Comparison of ENCODE assay signal across 12 cellular contexts in the genomic region with DNA sequence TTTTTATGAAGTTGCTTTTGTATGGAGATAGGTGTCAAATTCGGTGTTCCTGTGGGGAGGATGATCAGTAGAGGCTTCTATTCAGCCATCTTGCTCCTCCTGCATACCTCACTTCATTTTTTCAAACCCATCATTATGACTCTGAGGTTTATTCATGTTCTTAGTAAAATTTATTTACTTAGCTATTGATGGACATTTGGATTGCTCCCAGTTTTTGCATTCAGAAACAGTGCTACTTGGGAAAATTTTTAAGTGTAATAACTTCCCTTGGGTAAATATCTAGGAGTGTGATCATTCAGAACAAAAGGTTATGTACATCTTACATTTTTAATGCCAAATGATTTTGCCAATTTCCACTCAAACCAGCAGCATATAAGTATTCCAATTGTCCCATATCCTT.
DNase-seq lines count a peak whose midpoint lies in the region; ATAC-seq, FAIRE-seq and TF ChIP-seq lines count a peak whose summit lies in the region.
"Had no signal": no experiment of that assay in that cellular context is flagged by ENCODE, and none has a peak within 500 bp of the region (broad histone marks: within the 10 kb centered on the region; RNA-seq: fewer than 3 reads in every experiment).

No MANE protein-coding gene starts in this region.

- no peak for ATAC-seq in Right ventricle myocardium superior (ENCODE audit: poor library complexity)

- H3K27ac Mint-ChIP-seq in brain (peak overlapping the region in 3 of 5 experiments; percentile 68 to 85 (median 75)), type B pancreatic cell (peak overlapping the region; percentile 82)

- H3K4me1 Mint-ChIP-seq in brain (peaks cover 14% of the 10 kb centered on the region), type B pancreatic cell (ENCODE audit: unreplicated experiment) (peaks cover 7% of the 10 kb centered on the region)

- TF ChIP-seq CTCF in brain (conservative IDR thresholded peaks at IDR 0.05) (no peak), type B pancreatic cell (conservative IDR thresholded peaks at IDR 0.05) (no peak)

- H3K4me1 ChIP-seq in HUES64 (ENCODE audit: insufficient read depth, low read length) = peaks cover 22% of the 10 kb centered on the region
- H3K4me1 ChIP-seq in iPS-20b (ENCODE audit: insufficient read depth, low read length) = peaks cover 16% of the 10 kb centered on the region; the same call in 1 of the 2 replicates

- DNase-seq in type B pancreatic cell (ENCODE audit: extremely low spot score, unreplicated experiment) (no peak), RCC 7860 (ENCODE audit: low spot score) (no peak), Right ventricle myocardium superior (no peak), Ammon's horn (ENCODE audit: low spot score) (no peak)
- DNase-seq: CD8-positive, alpha-beta memory T cell; NCI-H1105 treated with DMSO at 0.1 percent for 48 hours; NCI-H187; NCI-H748 treated with DMSO at 0.1 percent for 48 hours had no signal

- H3K9me3 Mint-ChIP-seq in brain = peaks cover 0 to 5% (median 2%) of the 10 kb centered on the region in 5 experiments
- peaks cover 4% of the 10 kb centered on the region for H3K9me3 Mint-ChIP-seq in type B pancreatic cell
- H3K9me3 Mint-ChIP-seq: CD8-positive, alpha-beta memory T cell had no signal

- intact Hi-C loops in Right ventricle myocardium superior (cut with DNase I) = no loop called here

- H3K27me3 ChIP-seq in HUES64 (ENCODE audit: insufficient read depth, low read length) (no peaks in the 10 kb centered on the region), iPS-20b (ENCODE audit: insufficient read depth, low read length) (no peaks in the 10 kb centered on the region)

- peak overlapping the region; percentile 33 for H3K27ac ChIP-seq in HUES64 (ENCODE audit: low read depth, low read length)
- H3K27ac ChIP-seq in iPS-20b (ENCODE audit: low read length) = peak overlapping the region; percentile 60
- H3K27ac ChIP-seq: HL-60 had no signal

- H3K9me3 ChIP-seq in HUES64 (ENCODE audit: insufficient read depth, low read depth, low read length) = no peaks in the 10 kb centered on the region
- no peaks in the 10 kb centered on the region for H3K9me3 ChIP-seq in iPS-20b (ENCODE audit: insufficient read depth, low read depth, low read length)

- H3K9ac ChIP-seq in HUES64 (ENCODE audit: low read depth, low read length) = peak overlapping the region; percentile 43
- peak overlapping the region; percentile 23; the same call in 1 of the 2 replicates for H3K9ac ChIP-seq in iPS-20b (ENCODE audit: low read depth, low read length)

- H3K4me3 Mint-ChIP-seq in brain = no peak overlapping the region
- peak overlapping the region; percentile 50 for H3K4me3 Mint-ChIP-seq in type B pancreatic cell

- no peaks in the 10 kb centered on the region for H3K27me3 Mint-ChIP-seq in brain
- no peaks in the 10 kb centered on the region for H3K27me3 Mint-ChIP-seq in type B pancreatic cell
- H3K27me3 Mint-ChIP-seq: CD8-positive, alpha-beta memory T cell had no signal

- no peak for FAIRE-seq in RCC 7860 (lab: Jason Lieb, UNC)

- H3K4me3 ChIP-seq in HUES64 (ENCODE audit: low read length) = no peak overlapping the region
- H3K4me3 ChIP-seq in iPS-20b (ENCODE audit: low read length) = no peak overlapping the region; the same call in 1 of the 2 replicates

- H3K36me3 Mint-ChIP-seq in brain (peaks cover 52% of the 10 kb centered on the region), type B pancreatic cell (peaks cover 24% of the 10 kb centered on the region)

- peaks cover 28% of the 10 kb centered on the region for H3K36me3 ChIP-seq in HUES64 (ENCODE audit: insufficient read depth, low read length)
- peaks cover 21% of the 10 kb centered on the region for H3K36me3 ChIP-seq in iPS-20b (ENCODE audit: insufficient read depth, low read depth, low read length)

- no CpG with 5 or more reads among the region's 1 CpG for WGBS in HUES64
